ENCODE assay signal across 28 cellular contexts in the genomic region with DNA sequence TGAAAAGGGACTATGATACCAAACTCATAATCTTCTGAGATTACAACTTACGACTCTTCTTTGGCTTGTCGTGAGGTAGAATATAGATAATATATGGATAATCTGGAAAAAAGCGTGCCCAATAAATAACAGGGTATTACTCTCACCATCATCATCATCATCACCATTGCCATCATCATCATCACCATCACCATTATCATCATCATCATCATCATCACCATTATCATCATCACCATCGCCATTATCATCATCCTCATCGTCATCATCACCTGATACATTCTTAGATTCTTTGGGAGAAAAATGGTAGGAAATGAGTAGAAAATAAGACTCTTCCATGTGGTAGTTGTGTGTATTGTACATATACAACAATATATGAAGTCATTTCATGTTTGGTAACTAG.
"Had no signal": no experiment of that assay in that cellular context is flagged by ENCODE, and none has a peak within 500 bp of the region (broad histone marks: within the 10 kb centered on the region; RNA-seq: fewer than 3 reads in every experiment).

No MANE protein-coding gene starts in this region.

- H3K4me3 ChIP-seq: neural progenitor cell, ovary, psoas muscle, skin epidermis, smooth muscle cell, stomach, thoracic aorta, thyroid gland, tibial nerve, upper lobe of left lung, uterus had no signal

- H3K4me3 Mint-ChIP-seq: naive thymus-derived CD4-positive, alpha-beta T cell; natural killer cell; nephron; neural progenitor cell; stimulated activated effector memory CD8-positive, alpha-beta T cell treated with anti-CD3 and anti-CD28 coated beads, Interleukin-12 subunit alpha, Interleukin-12 subunit beta, amount 100 ng/mL, for 72 hours; stimulated activated naive B cell treated with anti-CD40 and anti-IgM and Interleukin-4, amounts not matched to agents 10 μg/mL and 1 μg/mL and 100 μg/mL, for 72 hours; stimulated activated naive CD8-positive, alpha-beta T cell treated with anti-CD3 and anti-CD28 coated beads, Interleukin-15, Interleukin-2, amounts not matched to agents 100 ng/mL and 50 ng/mL, for 24 hours had no signal

- H3K27me3 ChIP-seq: neural progenitor cell, ovary, stomach, thyroid gland, tibial nerve, upper lobe of left lung, uterus had no signal

- H3K4me2 ChIP-seq: neural progenitor cell, smooth muscle cell had no signal

- H3K79me2 ChIP-seq: parathyroid adenoma had no signal

- H3K4me1 ChIP-seq: parathyroid adenoma, psoas muscle, stomach, thyroid gland, tibial nerve, upper lobe of left lung, uterus had no signal

- H3K9ac ChIP-seq: neural progenitor cell, parathyroid adenoma had no signal

- H3K27ac ChIP-seq: neural progenitor cell, ovary, parathyroid adenoma, psoas muscle, skin epidermis, stomach, thoracic aorta, thyroid gland, tibial nerve, upper lobe of left lung, uterus had no signal

- H3K9me3 ChIP-seq: ovary, psoas muscle, stomach, thoracic aorta, thyroid gland, tibial nerve, upper lobe of left lung, uterus had no signal

- H2AFZ ChIP-seq: neural progenitor cell, parathyroid adenoma had no signal

- H3K27me3 Mint-ChIP-seq: naive thymus-derived CD4-positive, alpha-beta T cell; progenitor cell of endocrine pancreas; stimulated activated naive B cell treated with anti-CD40 and anti-IgM and Interleukin-4, amounts not matched to agents 10 μg/mL and 1 μg/mL and 100 μg/mL, for 72 hours; stimulated activated naive CD8-positive, alpha-beta T cell treated with anti-CD3 and anti-CD28 coated beads, Interleukin-15, Interleukin-2, amounts not matched to agents 100 ng/mL and 50 ng/mL, for 24 hours had no signal

- H3K27ac Mint-ChIP-seq: naive thymus-derived CD4-positive, alpha-beta T cell; natural killer cell; nephron; neural progenitor cell; progenitor cell of endocrine pancreas; stimulated activated effector memory CD8-positive, alpha-beta T cell treated with anti-CD3 and anti-CD28 coated beads, Interleukin-12 subunit alpha, Interleukin-12 subunit beta, amount 100 ng/mL, for 72 hours; stimulated activated naive B cell treated with anti-CD40 and anti-IgM and Interleukin-4, amounts not matched to agents 10 μg/mL and 1 μg/mL and 100 μg/mL, for 72 hours; stimulated activated naive CD8-positive, alpha-beta T cell treated with anti-CD3 and anti-CD28 coated beads, Interleukin-15, Interleukin-2, amounts not matched to agents 100 ng/mL and 50 ng/mL, for 24 hours had no signal

- H3K9me3 Mint-ChIP-seq: nephron; neural progenitor cell; stimulated activated naive B cell treated with anti-CD40 and anti-IgM and Interleukin-4, amounts not matched to agents 10 μg/mL and 1 μg/mL and 100 μg/mL, for 72 hours; stimulated activated naive CD8-positive, alpha-beta T cell treated with anti-CD3 and anti-CD28 coated beads, Interleukin-15, Interleukin-2, amounts not matched to agents 100 ng/mL and 50 ng/mL, for 24 hours had no signal

- H3K4me1 Mint-ChIP-seq: naive thymus-derived CD4-positive, alpha-beta T cell; natural killer cell; stimulated activated effector memory CD8-positive, alpha-beta T cell treated with anti-CD3 and anti-CD28 coated beads, Interleukin-12 subunit alpha, Interleukin-12 subunit beta, amount 100 ng/mL, for 72 hours; stimulated activated naive B cell treated with anti-CD40 and anti-IgM and Interleukin-4, amounts not matched to agents 10 μg/mL and 1 μg/mL and 100 μg/mL, for 72 hours had no signal

- H3K36me3 ChIP-seq: neural progenitor cell, ovary, stomach, thoracic aorta, thyroid gland, tibial nerve, upper lobe of left lung, uterus had no signal

- H3K36me3 Mint-ChIP-seq: naive thymus-derived CD4-positive, alpha-beta T cell; natural killer cell; neural progenitor cell; stimulated activated effector memory CD8-positive, alpha-beta T cell treated with anti-CD3 and anti-CD28 coated beads, Interleukin-12 subunit alpha, Interleukin-12 subunit beta, amount 100 ng/mL, for 72 hours; stimulated activated naive B cell treated with anti-CD40 and anti-IgM and Interleukin-4, amounts not matched to agents 10 μg/mL and 1 μg/mL and 100 μg/mL, for 72 hours had no signal

- DNase-seq: naive thymus-derived CD4-positive, alpha-beta T cell; natural killer cell; occipital lobe; ovary; posterior cingulate gyrus; psoas muscle; right cardiac atrium; stimulated activated CD4-positive, alpha-beta T cell treated with anti-CD3 and anti-CD28 coated beads, Interleukin-15, amount 100 ng/mL, for 24 hours; stimulated activated CD4-positive, alpha-beta T cell treated with anti-CD3 and anti-CD28 coated beads, Interleukin-2, amount 100 ng/mL, for 24 hours; stimulated activated CD4-positive, alpha-beta T cell treated with anti-CD3 and anti-CD28 coated beads, Interleukin-2, amount 100 ng/mL, for 48 hours; stimulated activated CD4-positive, alpha-beta T cell treated with anti-CD3 and anti-CD28 coated beads, Interleukin-4, amount 100 ng/mL, for 24 hours; stimulated activated naive B cell treated with anti-CD40 and anti-IgM and Interleukin-4, amounts not matched to agents 10 μg/mL and 1 μg/mL and 100 μg/mL, for 72 hours; stimulated activated naive CD4-positive, alpha-beta T cell treated with Interleukin-2 at 50 U/mL for 16 hours; stomach; thyroid gland; trophoblast cell; upper lobe of left lung; uterus had no signal
